1 cellular context compared by ENCODE assay signal in the genomic region with DNA sequence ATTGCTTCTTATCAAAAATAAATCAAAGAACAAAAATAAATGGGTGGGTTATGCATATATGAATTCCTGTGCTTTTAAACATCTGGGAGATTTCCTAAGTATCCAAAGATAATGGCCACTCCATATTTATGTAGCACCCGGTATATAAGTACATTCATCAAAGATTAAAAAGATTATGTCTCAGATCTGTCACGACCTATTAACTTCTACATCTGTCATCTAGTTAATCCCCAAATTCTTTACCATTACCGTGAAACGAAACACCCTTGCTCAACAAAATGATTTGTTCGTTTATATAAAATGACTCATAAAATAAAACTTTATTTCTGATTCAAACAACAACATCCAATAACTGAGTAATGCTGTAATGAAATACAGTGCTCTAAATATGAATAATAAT.
TF ChIP-seq lines count a peak whose summit lies in the region.

No MANE protein-coding gene starts in this region.

TF ChIP-seq in HEK293, 187 proteins besides CTCF, POLR2A, EP300 and RAD21 (continued from another document):
- TF ChIP-seq, protein P1, sequence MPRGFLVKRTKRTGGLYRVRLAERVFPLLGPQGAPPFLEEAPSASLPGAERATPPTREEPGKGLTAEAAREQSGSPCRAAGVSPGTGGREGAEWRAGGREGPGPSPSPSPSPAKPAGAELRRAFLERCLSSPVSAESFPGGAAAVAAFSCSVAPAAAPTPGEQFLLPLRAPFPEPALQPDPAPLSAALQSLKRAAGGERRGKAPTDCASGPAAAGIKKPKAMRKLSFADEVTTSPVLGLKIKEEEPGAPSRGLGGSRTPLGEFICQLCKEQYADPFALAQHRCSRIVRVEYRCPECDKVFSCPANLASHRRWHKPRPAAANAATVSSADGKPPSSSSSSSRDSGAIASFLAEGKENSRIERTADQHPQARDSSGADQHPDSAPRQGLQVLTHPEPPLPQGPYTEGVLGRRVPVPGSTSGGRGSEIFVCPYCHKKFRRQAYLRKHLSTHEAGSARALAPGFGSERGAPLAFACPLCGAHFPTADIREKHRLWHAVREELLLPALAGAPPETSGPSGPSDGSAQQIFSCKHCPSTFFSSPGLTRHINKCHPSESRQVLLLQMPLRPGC (tag by site-specific recombination; IDR thresholded peaks at IDR 0.05) = no peak
- TF ChIP-seq, protein P2, sequence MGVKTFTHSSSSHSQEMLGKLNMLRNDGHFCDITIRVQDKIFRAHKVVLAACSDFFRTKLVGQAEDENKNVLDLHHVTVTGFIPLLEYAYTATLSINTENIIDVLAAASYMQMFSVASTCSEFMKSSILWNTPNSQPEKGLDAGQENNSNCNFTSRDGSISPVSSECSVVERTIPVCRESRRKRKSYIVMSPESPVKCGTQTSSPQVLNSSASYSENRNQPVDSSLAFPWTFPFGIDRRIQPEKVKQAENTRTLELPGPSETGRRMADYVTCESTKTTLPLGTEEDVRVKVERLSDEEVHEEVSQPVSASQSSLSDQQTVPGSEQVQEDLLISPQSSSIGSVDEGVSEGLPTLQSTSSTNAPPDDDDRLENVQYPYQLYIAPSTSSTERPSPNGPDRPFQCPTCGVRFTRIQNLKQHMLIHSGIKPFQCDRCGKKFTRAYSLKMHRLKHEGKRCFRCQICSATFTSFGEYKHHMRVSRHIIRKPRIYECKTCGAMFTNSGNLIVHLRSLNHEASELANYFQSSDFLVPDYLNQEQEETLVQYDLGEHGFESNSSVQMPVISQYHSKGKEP (tag by site-specific recombination; IDR thresholded peaks at IDR 0.05) = no peak
- TF ChIP-seq ZNF121 (tag by site-specific recombination; IDR thresholded peaks at IDR 0.05) = no peak
- TF ChIP-seq, protein P3, sequence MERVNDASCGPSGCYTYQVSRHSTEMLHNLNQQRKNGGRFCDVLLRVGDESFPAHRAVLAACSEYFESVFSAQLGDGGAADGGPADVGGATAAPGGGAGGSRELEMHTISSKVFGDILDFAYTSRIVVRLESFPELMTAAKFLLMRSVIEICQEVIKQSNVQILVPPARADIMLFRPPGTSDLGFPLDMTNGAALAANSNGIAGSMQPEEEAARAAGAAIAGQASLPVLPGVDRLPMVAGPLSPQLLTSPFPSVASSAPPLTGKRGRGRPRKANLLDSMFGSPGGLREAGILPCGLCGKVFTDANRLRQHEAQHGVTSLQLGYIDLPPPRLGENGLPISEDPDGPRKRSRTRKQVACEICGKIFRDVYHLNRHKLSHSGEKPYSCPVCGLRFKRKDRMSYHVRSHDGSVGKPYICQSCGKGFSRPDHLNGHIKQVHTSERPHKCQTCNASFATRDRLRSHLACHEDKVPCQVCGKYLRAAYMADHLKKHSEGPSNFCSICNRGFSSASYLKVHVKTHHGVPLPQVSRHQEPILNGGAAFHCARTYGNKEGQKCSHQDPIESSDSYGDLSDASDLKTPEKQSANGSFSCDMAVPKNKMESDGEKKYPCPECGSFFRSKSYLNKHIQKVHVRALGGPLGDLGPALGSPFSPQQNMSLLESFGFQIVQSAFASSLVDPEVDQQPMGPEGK (tag by site-specific recombination; IDR thresholded peaks at IDR 0.05) = no peak
- TF ChIP-seq ZNF155 (tag by site-specific recombination; IDR thresholded peaks at IDR 0.05) = no peak
- peak; percentile 50; the same call in 1 of the 2 replicates for TF ChIP-seq WT1 (tag by site-specific recombination; IDR thresholded peaks at IDR 0.05)
- TF ChIP-seq ZNF768 (tag by site-specific recombination; IDR thresholded peaks at IDR 0.05) = no peak
- no peak for TF ChIP-seq ZNF558 (tag by site-specific recombination; IDR thresholded peaks at IDR 0.05)
- TF ChIP-seq, protein P4, sequence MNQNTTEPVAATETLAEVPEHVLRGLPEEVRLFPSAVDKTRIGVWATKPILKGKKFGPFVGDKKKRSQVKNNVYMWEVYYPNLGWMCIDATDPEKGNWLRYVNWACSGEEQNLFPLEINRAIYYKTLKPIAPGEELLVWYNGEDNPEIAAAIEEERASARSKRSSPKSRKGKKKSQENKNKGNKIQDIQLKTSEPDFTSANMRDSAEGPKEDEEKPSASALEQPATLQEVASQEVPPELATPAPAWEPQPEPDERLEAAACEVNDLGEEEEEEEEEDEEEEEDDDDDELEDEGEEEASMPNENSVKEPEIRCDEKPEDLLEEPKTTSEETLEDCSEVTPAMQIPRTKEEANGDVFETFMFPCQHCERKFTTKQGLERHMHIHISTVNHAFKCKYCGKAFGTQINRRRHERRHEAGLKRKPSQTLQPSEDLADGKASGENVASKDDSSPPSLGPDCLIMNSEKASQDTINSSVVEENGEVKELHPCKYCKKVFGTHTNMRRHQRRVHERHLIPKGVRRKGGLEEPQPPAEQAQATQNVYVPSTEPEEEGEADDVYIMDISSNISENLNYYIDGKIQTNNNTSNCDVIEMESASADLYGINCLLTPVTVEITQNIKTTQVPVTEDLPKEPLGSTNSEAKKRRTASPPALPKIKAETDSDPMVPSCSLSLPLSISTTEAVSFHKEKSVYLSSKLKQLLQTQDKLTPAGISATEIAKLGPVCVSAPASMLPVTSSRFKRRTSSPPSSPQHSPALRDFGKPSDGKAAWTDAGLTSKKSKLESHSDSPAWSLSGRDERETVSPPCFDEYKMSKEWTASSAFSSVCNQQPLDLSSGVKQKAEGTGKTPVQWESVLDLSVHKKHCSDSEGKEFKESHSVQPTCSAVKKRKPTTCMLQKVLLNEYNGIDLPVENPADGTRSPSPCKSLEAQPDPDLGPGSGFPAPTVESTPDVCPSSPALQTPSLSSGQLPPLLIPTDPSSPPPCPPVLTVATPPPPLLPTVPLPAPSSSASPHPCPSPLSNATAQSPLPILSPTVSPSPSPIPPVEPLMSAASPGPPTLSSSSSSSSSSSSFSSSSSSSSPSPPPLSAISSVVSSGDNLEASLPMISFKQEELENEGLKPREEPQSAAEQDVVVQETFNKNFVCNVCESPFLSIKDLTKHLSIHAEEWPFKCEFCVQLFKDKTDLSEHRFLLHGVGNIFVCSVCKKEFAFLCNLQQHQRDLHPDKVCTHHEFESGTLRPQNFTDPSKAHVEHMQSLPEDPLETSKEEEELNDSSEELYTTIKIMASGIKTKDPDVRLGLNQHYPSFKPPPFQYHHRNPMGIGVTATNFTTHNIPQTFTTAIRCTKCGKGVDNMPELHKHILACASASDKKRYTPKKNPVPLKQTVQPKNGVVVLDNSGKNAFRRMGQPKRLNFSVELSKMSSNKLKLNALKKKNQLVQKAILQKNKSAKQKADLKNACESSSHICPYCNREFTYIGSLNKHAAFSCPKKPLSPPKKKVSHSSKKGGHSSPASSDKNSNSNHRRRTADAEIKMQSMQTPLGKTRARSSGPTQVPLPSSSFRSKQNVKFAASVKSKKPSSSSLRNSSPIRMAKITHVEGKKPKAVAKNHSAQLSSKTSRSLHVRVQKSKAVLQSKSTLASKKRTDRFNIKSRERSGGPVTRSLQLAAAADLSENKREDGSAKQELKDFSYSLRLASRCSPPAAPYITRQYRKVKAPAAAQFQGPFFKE (tag by site-specific recombination; IDR thresholded peaks at IDR 0.05; ENCODE audit: borderline replicate concordance) = no peak
- no peak for TF ChIP-seq ZNF10 (tag by site-specific recombination; IDR thresholded peaks at IDR 0.05)
- no peak for TF ChIP-seq ZNF146 (tag by site-specific recombination; IDR thresholded peaks at IDR 0.05)
- no peak for TF ChIP-seq ZNF391 (tag by site-specific recombination; IDR thresholded peaks at IDR 0.05; ENCODE audit: borderline replicate concordance, low read depth)
- TF ChIP-seq ZNF426 (tag by site-specific recombination; IDR thresholded peaks at IDR 0.05) = no peak
- TF ChIP-seq ZNF248 (tag by site-specific recombination; IDR thresholded peaks at IDR 0.05) = no peak
- 0 out of 2 replicates have a peak, but pooled peaks have one; percentile 37 for TF ChIP-seq BCL11A (tag by site-specific recombination; IDR thresholded peaks at IDR 0.05; ENCODE audit: low read depth)
- no peak for TF ChIP-seq ZNF394 (tag by site-specific recombination; IDR thresholded peaks at IDR 0.05; ENCODE audit: borderline replicate concordance)
- TF ChIP-seq ZNF843 (tag by site-specific recombination; IDR thresholded peaks at IDR 0.05) = 0 out of 2 replicates have a peak, but pooled peaks have one; percentile 16
